Comparison of ENCODE assay signal across 11 cellular contexts in the genomic region with DNA sequence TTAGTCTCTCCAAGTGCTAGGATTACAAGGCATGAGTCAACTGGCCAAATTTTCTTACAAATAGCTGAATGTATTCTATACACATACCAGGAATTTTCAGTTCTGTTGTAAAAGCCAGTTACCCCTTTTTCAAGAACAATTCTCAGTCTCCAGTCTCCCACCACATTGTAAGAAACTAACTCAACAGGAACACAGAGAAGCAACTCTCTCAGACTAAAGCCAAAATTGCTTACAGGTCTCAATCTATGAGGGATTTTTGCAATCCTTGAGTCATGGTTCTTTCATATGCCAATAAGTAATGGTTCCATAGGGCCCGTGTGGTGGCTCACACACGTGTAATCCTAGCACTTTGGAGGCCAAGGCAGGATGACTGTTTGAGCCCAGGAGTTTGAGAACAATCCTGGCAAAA. TPM values are rescaled to one million over a fixed set of nuclear protein-coding genes. Genes with fewer than 3 reads are reported as not detected.
DNase-seq lines count a peak whose midpoint lies in the region; FAIRE-seq and TF ChIP-seq lines count a peak whose summit lies in the region.
"Had no signal": no experiment of that assay in that cellular context is flagged by ENCODE, and none has a peak within 500 bp of the region (broad histone marks: within the 10 kb centered on the region; RNA-seq: fewer than 3 reads in every experiment).

No MANE protein-coding gene starts in this region.

- H3K79me1 ChIP-seq in H1 (ENCODE audit: low read depth, low read length): peaks cover 2% of the 10 kb centered on the region; the same call in 1 of the 2 replicates

- no peak overlapping the region for H2BK120ac ChIP-seq in H1 (replicated peaks; ENCODE audit: low read depth, low read length)

- H3K36me3 ChIP-seq in Loucy (ENCODE audit: insufficient read depth, low read length): peaks cover 27% of the 10 kb centered on the region; the same call in 1 of the 2 replicates
- peaks cover 7 to 71% (median 23%) of the 10 kb centered on the region in 4 experiments for H3K36me3 ChIP-seq in H1 (ENCODE audit: control insufficient read depth in 2 of 4, insufficient read depth in 4 of 4, low read length in 3 of 4)
- no peaks in the 10 kb centered on the region for H3K36me3 ChIP-seq in neural cell (ENCODE audit: insufficient read depth, low read length)

- 83% methylated on average over 2 of the region's 2 CpGs; no CpG with 5 or more reads in 1 of the 2 experiments for WGBS in H1 (ENCODE audit: extremely low coverage in 1 of 2, insufficient coverage in 1 of 2, insufficient read length in 1 of 2, insufficient replicate concordance in 2 of 2, low coverage in 1 of 2, low lambda C conversion rate in 2 of 2, missing lambda C conversion rate in 1 of 2), 2 experiments

- no peak overlapping the region for H3K56ac ChIP-seq in H1 (replicated peaks; ENCODE audit: insufficient read length, low read depth, low read length)

- no peak overlapping the region for H3K14ac ChIP-seq in H1 (ENCODE audit: insufficient read length)

- peak overlapping the region; percentile 73 for H2BK5ac ChIP-seq in H1 (ENCODE audit: low read depth, low read length)

- no peaks in the 10 kb centered on the region for H3K27me3 ChIP-seq in Loucy (ENCODE audit: insufficient read depth, low read length, poor library complexity, severe bottlenecking)
- no peaks in the 10 kb centered on the region for H3K27me3 ChIP-seq in H1 (replicated peaks in 1 of 4; ENCODE audit: control insufficient read depth in 3 of 4, extremely low read depth in 1 of 4, insufficient read depth in 3 of 4, low read length in 3 of 4)
- no peaks in the 10 kb centered on the region for H3K27me3 ChIP-seq in neural cell (ENCODE audit: insufficient read depth, low read depth, low read length)

- no peak overlapping the region for H2AK5ac ChIP-seq in H1 (ENCODE audit: low read depth, low read length)

- H3F3A ChIP-seq in Loucy (ENCODE audit: low read depth) (no peaks in the 10 kb centered on the region), neural cell (ENCODE audit: insufficient read depth, low read length, poor library complexity, severe bottlenecking) (no peaks in the 10 kb centered on the region)

- peak; percentile 10 for DNase-seq in CD1c-positive myeloid dendritic cell (ENCODE audit: extremely low spot score)
- no peak for DNase-seq in H1 (ENCODE audit: low read depth in 1 of 2, low spot score in 2 of 2)
- DNase-seq in DMS153 treated with DMSO at 0.1 percent for 48 hours (lab: John Stamatoyannopoulos, UW; ENCODE audit: unreplicated experiment): no peak
- DNase-seq in GM19240 (ENCODE audit: insufficient read length, low spot score): no peak
- no peak for DNase-seq in effector CD8-positive, alpha-beta T cell (lab: John Stamatoyannopoulos, UW)
- DNase-seq in T-helper 2 cell treated with Interferon-gamma antibody and Interleukin-4, amounts not matched to agents 5 μg/mL and 100 μg/mL, for 36 hours (ENCODE audit: low spot score): no peak
- DNase-seq: mucosa of descending colon; NCI-H1105 treated with DMSO at 0.1 percent for 48 hours; stimulated activated CD4-positive, alpha-beta T cell treated with anti-CD3 and anti-CD28 coated beads, Interleukin-1b, Interleukin-23, amount 100 ng/mL, for 48 hours had no signal

- no peak overlapping the region for H3K27ac Mint-ChIP-seq in T-helper 2 cell treated with Interferon-gamma antibody and Interleukin-4, amounts not matched to agents 5 μg/mL and 100 μg/mL, for 36 hours

- H2AFZ ChIP-seq in Loucy (ENCODE audit: low read length) (no peak overlapping the region), H1 (ENCODE audit: low read length) (no peak overlapping the region), neural cell (ENCODE audit: low read depth, low read length) (no peak overlapping the region)

- no peak overlapping the region for H3K4ac ChIP-seq in H1 (replicated peaks; ENCODE audit: insufficient read length, low read depth, low read length)

- H2BK15ac ChIP-seq in H1 (ENCODE audit: low read length): no peak overlapping the region

- H3K79me2 ChIP-seq in Loucy (ENCODE audit: insufficient read depth, low read length) (peaks cover 99% of the 10 kb centered on the region), H1 (ENCODE audit: control insufficient read depth in 1 of 2, insufficient read depth in 2 of 2, low read length in 2 of 2) (peaks cover 62 to 92% of the 10 kb centered on the region in 2 experiments), neural cell (replicated peaks; ENCODE audit: insufficient read depth, low read length) (peaks cover 92% of the 10 kb centered on the region)

- H4K5ac ChIP-seq in H1 (ENCODE audit: insufficient read length, low read depth, low read length): no peak overlapping the region

- POLR2A ChIA-PET in H1 (lab: Charles Lee; ENCODE audit: partially characterized antibody): interaction anchor here (0.6 to 13.3 kb wide), 6 partner anchors 7 to 44 kb away, joined by 3 to 187 read pairs (median 4); partner anchors contain the start of gene IP6K2

- H3K4me3 ChIP-seq in Loucy (ENCODE audit: low read length, poor library complexity, severe bottlenecking): no peak overlapping the region
- H3K4me3 ChIP-seq in H1 (ENCODE audit: extremely low read depth in 1 of 4, insufficient read depth in 2 of 4, low read depth in 3 of 4, low read length in 4 of 4): no peak overlapping the region
- H3K4me3 ChIP-seq in neural cell (ENCODE audit: low read length): peak overlapping the region; percentile 21
- H3K4me3 ChIP-seq: mucosa of descending colon had no signal

- H3K4me2 ChIP-seq in Loucy (ENCODE audit: low read depth, low read length, poor library complexity, severe bottlenecking): peak overlapping the region; percentile 67
- no peak overlapping the region for H3K4me2 ChIP-seq in H1 (ENCODE audit: insufficient read depth in 1 of 2, low read depth in 2 of 2, low read length in 2 of 2)
- H3K4me2 ChIP-seq in neural cell (ENCODE audit: low read length): no peak overlapping the region

- H3K36me3 Mint-ChIP-seq in T-helper 2 cell treated with Interferon-gamma antibody and Interleukin-4, amounts not matched to agents 5 μg/mL and 100 μg/mL, for 36 hours (ENCODE audit: low read depth): peaks cover 44% of the 10 kb centered on the region

- no peaks in the 10 kb centered on the region for H3K9me2 ChIP-seq in Loucy (replicated peaks; ENCODE audit: low read depth, low read length)
- H3K9me2 ChIP-seq in neural cell (ENCODE audit: insufficient read depth, low read length): no peaks in the 10 kb centered on the region

- no peak for TF ChIP-seq RAD21 in H1 (IDR thresholded peaks at IDR 0.05 in 1 of 2, conservative IDR thresholded peaks at IDR 0.05 in 1 of 2; ENCODE audit: low read depth in 2 of 2, low read length in 2 of 2)
- no peak for TF ChIP-seq RAD21 in neural cell (conservative IDR thresholded peaks at IDR 0.05)

- H3K4me1 ChIP-seq in Loucy (ENCODE audit: insufficient read depth, low read length, poor library complexity, severe bottlenecking) (peaks cover 31% of the 10 kb centered on the region), H1 (replicated peaks in 1 of 4; ENCODE audit: control insufficient read depth in 3 of 4, insufficient read depth in 4 of 4, low read length in 3 of 4) (peaks cover 0 to 3% (median 3%) of the 10 kb centered on the region in 4 experiments; a peak in 2 of 7 replicates)

- TF ChIP-seq CTCF in Loucy (conservative IDR thresholded peaks at IDR 0.05; ENCODE audit: low read length) (no peak), H1 (IDR thresholded peaks at IDR 0.05; ENCODE audit: control extremely low read depth in 1 of 3, insufficient read depth in 1 of 3, low read depth in 1 of 3, low read length in 3 of 3) (no peak), neural cell (IDR thresholded peaks at IDR 0.05; ENCODE audit: poor library complexity, severe bottlenecking) (no peak)

- no peak overlapping the region; the same call in 1 of the 2 replicates for H3K27ac ChIP-seq in H1 (ENCODE audit: low read depth, low read length)
- H3K27ac ChIP-seq in neural cell (ENCODE audit: low read length): no peak overlapping the region

- no peak overlapping the region for H3K18ac ChIP-seq in H1 (ENCODE audit: extremely low read depth, low read length)

- no peaks in the 10 kb centered on the region for H3K9me3 ChIP-seq in Loucy (ENCODE audit: insufficient read depth, low read depth, low read length)
- H3K9me3 ChIP-seq in H1 (ENCODE audit: insufficient read depth in 2 of 2, low read depth in 1 of 2, low read length in 1 of 2): no peaks in the 10 kb centered on the region
- H3K9me3 ChIP-seq in neural cell (ENCODE audit: low read length): no peaks in the 10 kb centered on the region
- H3K9me3 ChIP-seq: mucosa of descending colon had no signal

- H3K4me3 Mint-ChIP-seq in T-helper 2 cell treated with Interferon-gamma antibody and Interleukin-4, amounts not matched to agents 5 μg/mL and 100 μg/mL, for 36 hours: no peak overlapping the region

- H3K4me1 Mint-ChIP-seq in T-helper 2 cell treated with Interferon-gamma antibody and Interleukin-4, amounts not matched to agents 5 μg/mL and 100 μg/mL, for 36 hours (ENCODE audit: low read depth): peaks cover 26% of the 10 kb centered on the region

- no peak overlapping the region for H3K23ac ChIP-seq in H1 (ENCODE audit: insufficient read length)

- FAIRE-seq in H1 (lab: Jason Lieb, UNC): no peak

- H3K9me3 Mint-ChIP-seq in T-helper 2 cell treated with Interferon-gamma antibody and Interleukin-4, amounts not matched to agents 5 μg/mL and 100 μg/mL, for 36 hours: no peaks in the 10 kb centered on the region

- no peak for TF ChIP-seq POLR2A in H1 (IDR thresholded peaks at IDR 0.05; ENCODE audit: control extremely low read depth in 1 of 2, low read depth in 2 of 2, low read length in 2 of 2)

- no peak overlapping the region for H2BK12ac ChIP-seq in H1 (ENCODE audit: low read depth, low read length)

- peak overlapping the region; percentile 37 for H3K9ac ChIP-seq in Loucy (ENCODE audit: low read depth, low read length, poor library complexity, severe bottlenecking)
- no peak overlapping the region for H3K9ac ChIP-seq in H1 (replicated peaks in 1 of 4; ENCODE audit: extremely low read depth in 1 of 4, low read depth in 3 of 4, low read length in 3 of 4)
- H3K9ac ChIP-seq in neural cell (ENCODE audit: low read length): no peak overlapping the region

- CTCF ChIA-PET in H1 (lab: Charles Lee; ENCODE audit: partially characterized antibody): interaction anchor here (0.8 to 3.1 kb wide), 3 partner anchors 22 to 72 kb away, joined by 3 to 9 read pairs (median 8); partner anchors contain the start of gene NCKIPSD

- H3K27me3 Mint-ChIP-seq in T-helper 2 cell treated with Interferon-gamma antibody and Interleukin-4, amounts not matched to agents 5 μg/mL and 100 μg/mL, for 36 hours (ENCODE audit: low read depth): no peaks in the 10 kb centered on the region

- H4K20me1 ChIP-seq in Loucy (ENCODE audit: insufficient read depth, low read length, poor library complexity, severe bottlenecking): peaks cover 91% of the 10 kb centered on the region
- H4K20me1 ChIP-seq in H1 (replicated peaks in 1 of 2; ENCODE audit: control insufficient read depth in 1 of 2, insufficient read depth in 2 of 2, low read length in 2 of 2): peaks cover 14 to 30% of the 10 kb centered on the region in 2 experiments
- peaks cover 83% of the 10 kb centered on the region for H4K20me1 ChIP-seq in neural cell (ENCODE audit: insufficient read depth)

- H2BK20ac ChIP-seq in H1 (ENCODE audit: low read length): no peak overlapping the region

- no peaks in the 10 kb centered on the region for H3K23me2 ChIP-seq in H1 (ENCODE audit: low read depth, low read length)

- H4K91ac ChIP-seq in H1 (replicated peaks; ENCODE audit: insufficient read length, low read length): no peak overlapping the region

- H4K8ac ChIP-seq in H1 (ENCODE audit: extremely low read depth, insufficient read depth, low read length): no peak overlapping the region

- TF ChIP-seq EP300 in H1 (IDR thresholded peaks at IDR 0.05; ENCODE audit: borderline replicate concordance in 1 of 2, low read depth in 2 of 2, low read length in 2 of 2): no peak
- TF ChIP-seq EP300 in neural cell (conservative IDR thresholded peaks at IDR 0.05; ENCODE audit: poor library complexity, severe bottlenecking): no peak

RNA-seq across cellular contexts. Expression of gene IP6K2, which starts 8.5 kb away (rescaled TPM):
- total RNA-seq in H1 (2021; fragmentation: NEBNext Ultra II Directional; extraction: Animal tissue kit (Norgen Biotek cat#: 25700)): 89.4 and 95.8 TPM in 2 replicates
- polyA plus RNA-seq in H1 (2011; rRNA removed) (144 and 166 TPM in 2 replicates), neural cell (451 and 480 TPM in 2 replicates)
- polyA plus RNA-seq in H1 (2011; cell fraction: cytosol; rRNA removed): 147 TPM
- polyA plus RNA-seq in H1 (2011; cell fraction: nucleus; rRNA removed): 343 TPM
- polyA plus RNA-seq in H1 (2012, experiment 1 of 2): 107 to 124 TPM (median 113 TPM) in 4 replicates
- 81.5 TPM for polyA plus RNA-seq in H1 (2012, experiment 2 of 2)
- 118 TPM for polyA plus RNA-seq in H1 (2013, experiment 1 of 2)
- 106 TPM for polyA plus RNA-seq in H1 (2013, experiment 2 of 2)
- 89.4 and 110 TPM in 2 replicates for polyA minus RNA-seq in H1 (2011; rRNA and poly(A)+ RNA removed)
- 53.8 TPM for polyA minus RNA-seq in H1 (2011; cell fraction: cytosol; rRNA and poly(A)+ RNA removed)
- polyA minus RNA-seq in H1 (2011; cell fraction: nucleus; rRNA and poly(A)+ RNA removed): 90.6 TPM
- 255 and 266 TPM in 2 replicates for polyA minus RNA-seq in neural cell

RNA-seq across cellular contexts. Expression of gene NCKIPSD, which starts 22.8 kb away (rescaled TPM):
- 31.7 and 34.7 TPM in 2 replicates for total RNA-seq in H1 (2021; fragmentation: NEBNext Ultra II Directional; extraction: Animal tissue kit (Norgen Biotek cat#: 25700))
- polyA plus RNA-seq in H1 (2011; rRNA removed) (91.8 and 114 TPM in 2 replicates), neural cell (19.0 and 29.3 TPM in 2 replicates)
- 64.6 TPM for polyA plus RNA-seq in H1 (2011; cell fraction: cytosol; rRNA removed)
- polyA plus RNA-seq in H1 (2011; cell fraction: nucleus; rRNA removed): 127 TPM
- 20.3 to 43.2 TPM (median 36.1 TPM) in 4 replicates for polyA plus RNA-seq in H1 (2012, experiment 1 of 2)
- polyA plus RNA-seq in H1 (2012, experiment 2 of 2): 31.2 TPM
- polyA plus RNA-seq in H1 (2013, experiment 1 of 2): 19.0 TPM
- polyA plus RNA-seq in H1 (2013, experiment 2 of 2): 19.0 TPM
- polyA minus RNA-seq in H1 (2011; rRNA and poly(A)+ RNA removed): 47.8 and 85.2 TPM in 2 replicates
- polyA minus RNA-seq in H1 (2011; cell fraction: cytosol; rRNA and poly(A)+ RNA removed): 45.2 TPM
- 48.5 TPM for polyA minus RNA-seq in H1 (2011; cell fraction: nucleus; rRNA and poly(A)+ RNA removed)
- 11.0 and 16.6 TPM in 2 replicates for polyA minus RNA-seq in neural cell

RNA-seq across cellular contexts. Expression of gene CELSR3, which starts 45.8 kb away (rescaled TPM):
- 26.7 and 29.5 TPM in 2 replicates for total RNA-seq in H1 (2021; fragmentation: NEBNext Ultra II Directional; extraction: Animal tissue kit (Norgen Biotek cat#: 25700))
- polyA plus RNA-seq in H1 (2011; rRNA removed): 11.6 and 17.5 TPM in 2 replicates
- 11.5 TPM for polyA plus RNA-seq in H1 (2011; cell fraction: cytosol; rRNA removed)
- 57.7 TPM for polyA plus RNA-seq in H1 (2011; cell fraction: nucleus; rRNA removed)
- 16.1 to 23.3 TPM (median 21.1 TPM) in 4 replicates for polyA plus RNA-seq in H1 (2012, experiment 1 of 2)
- 19.3 TPM for polyA plus RNA-seq in H1 (2012, experiment 2 of 2)
- polyA plus RNA-seq in H1 (2013, experiment 1 of 2): 17.3 TPM
- polyA plus RNA-seq in H1 (2013, experiment 2 of 2): 14.2 TPM
- 26.2 and 26.5 TPM in 2 replicates for polyA minus RNA-seq in H1 (2011; rRNA and poly(A)+ RNA removed)
- polyA minus RNA-seq in H1 (2011; cell fraction: cytosol; rRNA and poly(A)+ RNA removed): 20.9 TPM
- polyA minus RNA-seq in H1 (2011; cell fraction: nucleus; rRNA and poly(A)+ RNA removed): 30.1 TPM
- polyA plus RNA-seq in neural cell: 54.9 and 65.5 TPM in 2 replicates
- polyA minus RNA-seq in neural cell: 104 and 118 TPM in 2 replicates
